24 cellular contexts compared by ENCODE assay signal in genomic region chr2:12549641-12550040, GRCh38.
DNase-seq lines count a peak whose midpoint lies in the region; ATAC-seq and TF ChIP-seq lines count a peak whose summit lies in the region.
"Had no signal": no experiment of that assay in that cellular context is flagged by ENCODE, and none has a peak within 500 bp of the region (broad histone marks: within the 10 kb centered on the region; RNA-seq: fewer than 3 reads in every experiment).

No MANE protein-coding gene starts in this region.

- POLR2A ChIA-PET in activated CD4-positive, alpha-beta memory T cell treated with anti-CD3 and anti-CD28 coated beads for 36 hours (lab: Charles Lee) = interaction anchor here (1.6 kb wide), 1 partner anchor 12 kb away, joined by 4 read pairs; no protein-coding TSS in a partner anchor

- no peaks in the 10 kb centered on the region for H3K27me3 Mint-ChIP-seq in activated CD4-positive, alpha-beta memory T cell treated with anti-CD3 and anti-CD28 coated beads for 36 hours
- H3K27me3 Mint-ChIP-seq: activated CD4-positive, alpha-beta T cell treated with anti-CD3 and anti-CD28 coated beads, Interleukin-2, amount 10 ng/mL, durations not matched to agents 7 days and 5 days; stimulated activated naive CD8-positive, alpha-beta T cell treated with anti-CD3 and anti-CD28 coated beads, Interleukin-15, Interleukin-2, amounts not matched to agents 100 ng/mL and 50 ng/mL, for 24 hours had no signal

- intact Hi-C loops in activated CD4-positive, alpha-beta memory T cell treated with anti-CD3 and anti-CD28 coated beads for 36 hours (cut with micrococcal nuclease) = no loop called here

- no peaks in the 10 kb centered on the region for H4K20me1 ChIP-seq in osteoblast (ENCODE audit: insufficient read depth, low read length)

- no peak overlapping the region for H3K4me3 Mint-ChIP-seq in activated CD4-positive, alpha-beta memory T cell treated with anti-CD3 and anti-CD28 coated beads for 36 hours
- H3K4me3 Mint-ChIP-seq: activated CD4-positive, alpha-beta T cell treated with anti-CD3 and anti-CD28 coated beads, Interleukin-2, amount 10 ng/mL, durations not matched to agents 7 days and 5 days; nephron; stimulated activated naive CD8-positive, alpha-beta T cell treated with anti-CD3 and anti-CD28 coated beads, Interleukin-15, Interleukin-2, amounts not matched to agents 100 ng/mL and 50 ng/mL, for 24 hours had no signal

- no peaks in the 10 kb centered on the region for H3K9me3 Mint-ChIP-seq in activated CD4-positive, alpha-beta memory T cell treated with anti-CD3 and anti-CD28 coated beads for 36 hours

- CTCF ChIA-PET in activated CD4-positive, alpha-beta memory T cell treated with anti-CD3 and anti-CD28 coated beads for 36 hours (lab: Charles Lee) = interaction anchor here (0.9 to 2.1 kb wide), 2 partner anchors 166 to 382 kb away, joined by 3 to 7 read pairs; no protein-coding TSS in a partner anchor

- TF ChIP-seq CTCF in osteoblast (IDR thresholded peaks at IDR 0.05; ENCODE audit: extremely low read depth, low read depth, low read length) = no peak

- DNase-seq in COLO829 (ENCODE audit: low spot score) (peak; percentile 77), M059J (ENCODE audit: low read depth) (peak; percentile 58), dedifferentiated amniotic fluid mesenchymal stem cell (ENCODE audit: extremely low spot score) (peak; percentile 26), osteoblast (ENCODE audit: insufficient read length, low spot score, missing footprints) (peak; percentile 91), cerebellar nuclear complex (lab: John Stamatoyannopoulos, UW) (no peak)
- no peak for DNase-seq in activated CD4-positive, alpha-beta memory T cell treated with anti-CD3 and anti-CD28 coated beads for 36 hours
- DNase-seq: ACHN; activated CD4-positive, alpha-beta T cell treated with anti-CD3 and anti-CD28 coated beads, Interleukin-2, amount 10 ng/mL, durations not matched to agents 7 days and 5 days; activated naive CD4-positive, alpha-beta T cell treated with Interleukin-2 at 50 U/mL for 16 hours; activated T-cell treated with anti-CD3 and anti-CD28 coated beads for 4 hours; body of pancreas; dorsolateral prefrontal cortex; kidney; NCI-H1048; NCI-H2081; NCI-H526 treated with DMSO at 0.1 percent for 48 hours; retina; upper lobe of left lung had no signal

- peak overlapping the region; percentile 24 for H2AFZ ChIP-seq in osteoblast (ENCODE audit: low read length)
- H2AFZ ChIP-seq: hepatocyte had no signal

- no peaks in the 10 kb centered on the region for H3K36me3 ChIP-seq in osteoblast (ENCODE audit: insufficient read depth, low read length)
- H3K36me3 ChIP-seq: esophagus muscularis mucosa, upper lobe of left lung had no signal

- ATAC-seq in HG02840 (IDR thresholded peaks at IDR 0.05; ENCODE audit: low FRiP score, unreplicated experiment) = no peak
- no peak for ATAC-seq in HG03108 (IDR thresholded peaks at IDR 0.05; ENCODE audit: unreplicated experiment)
- ATAC-seq: body of pancreas had no signal

- no peaks in the 10 kb centered on the region for H3K79me2 ChIP-seq in osteoblast (ENCODE audit: insufficient read depth, low read length)
- H3K79me2 ChIP-seq: hepatocyte had no signal

- no peaks in the 10 kb centered on the region for H3K9me3 ChIP-seq in osteoblast (ENCODE audit: low read depth, low read length)
- H3K9me3 ChIP-seq: body of pancreas, esophagus muscularis mucosa, upper lobe of left lung had no signal

- no peak overlapping the region for H3K4me2 ChIP-seq in osteoblast (ENCODE audit: insufficient read depth, low read length)
- H3K4me2 ChIP-seq: hepatocyte had no signal

- H3K27ac ChIP-seq in osteoblast (ENCODE audit: low read depth, low read length) = peak overlapping the region; percentile 12
- H3K27ac ChIP-seq: body of pancreas, dorsolateral prefrontal cortex, esophagus muscularis mucosa, hepatocyte, upper lobe of left lung had no signal

- H3K27ac Mint-ChIP-seq in activated CD4-positive, alpha-beta memory T cell treated with anti-CD3 and anti-CD28 coated beads for 36 hours = no peak overlapping the region
- H3K27ac Mint-ChIP-seq: activated CD4-positive, alpha-beta T cell treated with anti-CD3 and anti-CD28 coated beads, Interleukin-2, amount 10 ng/mL, durations not matched to agents 7 days and 5 days; stimulated activated naive CD8-positive, alpha-beta T cell treated with anti-CD3 and anti-CD28 coated beads, Interleukin-15, Interleukin-2, amounts not matched to agents 100 ng/mL and 50 ng/mL, for 24 hours had no signal

- no peaks in the 10 kb centered on the region for H3K27me3 ChIP-seq in osteoblast (ENCODE audit: insufficient read depth, low read length)
- H3K27me3 ChIP-seq: body of pancreas, dorsolateral prefrontal cortex, esophagus muscularis mucosa, hepatocyte, upper lobe of left lung had no signal

- H3K4me1 ChIP-seq in osteoblast (ENCODE audit: insufficient read depth, low read length) = peaks cover 15% of the 10 kb centered on the region
- H3K4me1 ChIP-seq: body of pancreas, upper lobe of left lung had no signal

- H3K4me3 ChIP-seq in osteoblast (ENCODE audit: insufficient read depth, low read length) = no peak overlapping the region
- H3K4me3 ChIP-seq: body of pancreas, dorsolateral prefrontal cortex, esophagus muscularis mucosa, hepatocyte, upper lobe of left lung had no signal

- no peaks in the 10 kb centered on the region for H3K36me3 Mint-ChIP-seq in activated CD4-positive, alpha-beta memory T cell treated with anti-CD3 and anti-CD28 coated beads for 36 hours

- peaks cover 19% of the 10 kb centered on the region for H3K4me1 Mint-ChIP-seq in activated CD4-positive, alpha-beta memory T cell treated with anti-CD3 and anti-CD28 coated beads for 36 hours (ENCODE audit: low read depth)

Comparison
In these comparisons a context has a peak if more than half of its experiments do, and no peak if none do; other contexts are left out.
1. DNase-seq: peak in COLO829 (single experiment), M059J (single experiment), dedifferentiated amniotic fluid mesenchymal stem cell (single experiment) and osteoblast (single experiment); none in activated CD4-positive, alpha-beta memory T cell treated with anti-CD3 and anti-CD28 coated beads for 36 hours (single experiment) and cerebellar nuclear complex (0 of 2).